Comparison of ENCODE assay signal across 9 cellular contexts in genomic region chr14:54730156-54730961, GRCh38.
DNase-seq lines count a peak whose midpoint lies in the region; ATAC-seq and TF ChIP-seq lines count a peak whose summit lies in the region.
"Had no signal": no experiment of that assay in that cellular context is flagged by ENCODE, and none has a peak within 500 bp of the region (broad histone marks: within the 10 kb centered on the region; RNA-seq: fewer than 3 reads in every experiment).

No MANE protein-coding gene starts in this region.

- peak; percentile 94 for ATAC-seq in activated CD8-positive, alpha-beta memory T cell treated with anti-CD3 and anti-CD28 coated beads, Interleukin-2, amount 10 ng/mL, durations not matched to agents 7 days and 5 days
- ATAC-seq in HG02840 (IDR thresholded peaks at IDR 0.05; ENCODE audit: low FRiP score, unreplicated experiment): peak; percentile 98
- peak; percentile 69 for ATAC-seq in PC-3
- peak; percentile 57 to 67 for ATAC-seq in gastrocnemius medialis

- H3K4me3 ChIP-seq in PC-3 (ENCODE audit: low read length) (no peak overlapping the region), endocrine pancreas (ENCODE audit: control insufficient read depth, insufficient read depth, low read length) (peak overlapping the region; percentile 37), gastrocnemius medialis (peak overlapping the region; percentile 21 to 34 (median 28))

- H3K27me3 ChIP-seq in PC-3 (ENCODE audit: low read length): no peaks in the 10 kb centered on the region
- no peaks in the 10 kb centered on the region for H3K27me3 ChIP-seq in endocrine pancreas (ENCODE audit: control insufficient read depth, insufficient read depth, low read length)
- H3K27me3 ChIP-seq in gastrocnemius medialis: no peaks in the 10 kb centered on the region

- H3K79me2 ChIP-seq in PC-3 (ENCODE audit: low read length): peaks cover 33% of the 10 kb centered on the region

- in situ Hi-C loops in gastrocnemius medialis (cut with MboI; ENCODE audit: low sequenced_read_pairs in 4 of 4): no loop called here

- no peaks in the 10 kb centered on the region for H3K36me3 Mint-ChIP-seq in activated CD8-positive, alpha-beta memory T cell treated with anti-CD3 and anti-CD28 coated beads, Interleukin-2, amount 10 ng/mL, durations not matched to agents 7 days and 5 days

- peaks cover 63% of the 10 kb centered on the region for H3K27me3 Mint-ChIP-seq in activated CD8-positive, alpha-beta memory T cell treated with anti-CD3 and anti-CD28 coated beads, Interleukin-2, amount 10 ng/mL, durations not matched to agents 7 days and 5 days

- peaks cover 29% of the 10 kb centered on the region for H3K4me1 Mint-ChIP-seq in activated CD8-positive, alpha-beta memory T cell treated with anti-CD3 and anti-CD28 coated beads, Interleukin-2, amount 10 ng/mL, durations not matched to agents 7 days and 5 days

- 0 out of 2 replicates have a peak overlapping the region, but pooled peaks have one; percentile 2 for H2AFZ ChIP-seq in PC-3 (ENCODE audit: low read length)

- H3K4me3 Mint-ChIP-seq in activated CD8-positive, alpha-beta memory T cell treated with anti-CD3 and anti-CD28 coated beads, Interleukin-2, amount 10 ng/mL, durations not matched to agents 7 days and 5 days: peak overlapping the region; percentile 29
- H3K4me3 Mint-ChIP-seq: central memory CD8-positive, alpha-beta T cell had no signal

- H3K4me1 ChIP-seq in PC-3 (ENCODE audit: insufficient read depth, low read length) (peaks cover 22% of the 10 kb centered on the region), endocrine pancreas (ENCODE audit: control insufficient read depth, insufficient read depth, low read length) (peaks cover 18% of the 10 kb centered on the region), gastrocnemius medialis (peaks cover 49 to 53% of the 10 kb centered on the region in 2 donors)

- TF ChIP-seq CTCF in PC-3 (conservative IDR thresholded peaks at IDR 0.05; ENCODE audit: low read depth, low read length) (no peak), gastrocnemius medialis (IDR thresholded peaks at IDR 0.05 in 4 of 5, conservative IDR thresholded peaks at IDR 0.05 in 1 of 5) (no peak)

- peak overlapping the region; percentile 26 for H3K4me2 ChIP-seq in PC-3 (ENCODE audit: low read length)

- CTCF ChIA-PET in activated CD8-positive, alpha-beta memory T cell treated with anti-CD3 and anti-CD28 coated beads, Interleukin-2, amount 10 ng/mL, durations not matched to agents 7 days and 5 days (lab: Charles Lee): interaction anchor here (0.8 to 5.1 kb wide), 3 partner anchors 44 to 163 kb away, joined by 3 to 40 read pairs (median 3); partner anchors contain the start of gene SAMD4A
- CTCF ChIA-PET in PC-3 (lab: Charles Lee): interaction anchor here (0.8 kb wide), 1 partner anchor 43 kb away, joined by 3 read pairs; no protein-coding TSS in a partner anchor

- peak overlapping the region; percentile 11 for H3K27ac Mint-ChIP-seq in activated CD8-positive, alpha-beta memory T cell treated with anti-CD3 and anti-CD28 coated beads, Interleukin-2, amount 10 ng/mL, durations not matched to agents 7 days and 5 days

- H3F3A ChIP-seq in PC-3 (ENCODE audit: low read length, unreplicated experiment): no peaks in the 10 kb centered on the region

- H3K9me3 Mint-ChIP-seq in activated CD8-positive, alpha-beta memory T cell treated with anti-CD3 and anti-CD28 coated beads, Interleukin-2, amount 10 ng/mL, durations not matched to agents 7 days and 5 days (ENCODE audit: low read depth): no peaks in the 10 kb centered on the region
- H3K9me3 Mint-ChIP-seq: central memory CD8-positive, alpha-beta T cell had no signal

- no peaks in the 10 kb centered on the region for H3K9me2 ChIP-seq in PC-3 (replicated peaks; ENCODE audit: low read length)

- TF ChIP-seq POLR2A in gastrocnemius medialis (IDR thresholded peaks at IDR 0.05): no peak

- no peaks in the 10 kb centered on the region for H4K20me1 ChIP-seq in PC-3 (ENCODE audit: low read length)

- intact Hi-C loops in PC-3 (cut with micrococcal nuclease) (no loop called here), gastrocnemius medialis (cut with DNase I; ENCODE audit: low total_unique reads) (no loop called here)

- H3K36me3 ChIP-seq in PC-3 (ENCODE audit: low read depth, low read length) (no peaks in the 10 kb centered on the region), endocrine pancreas (ENCODE audit: control insufficient read depth, insufficient read depth, low read length) (no peaks in the 10 kb centered on the region), gastrocnemius medialis (no peaks in the 10 kb centered on the region)

- H3K9me3 ChIP-seq in PC-3 (ENCODE audit: low read length) (no peaks in the 10 kb centered on the region), endocrine pancreas (ENCODE audit: control insufficient read depth, low read length) (no peaks in the 10 kb centered on the region), gastrocnemius medialis (no peaks in the 10 kb centered on the region)

- BruUV-seq in PC-3 (replicated peaks; lab: Mats Ljungman, UMichigan): TSS peak; percentile 57

- peak overlapping the region; percentile 10; the same call in 1 of the 2 replicates for H3K9ac ChIP-seq in PC-3 (ENCODE audit: low read length)
- H3K9ac ChIP-seq in endocrine pancreas (ENCODE audit: control insufficient read depth, insufficient read depth, low read length): no peak overlapping the region

- peak; percentile 67 for DNase-seq in activated CD8-positive, alpha-beta memory T cell treated with anti-CD3 and anti-CD28 coated beads, Interleukin-2, amount 10 ng/mL, durations not matched to agents 7 days and 5 days
- no peak for DNase-seq in activated CD8-positive, alpha-beta memory T cell treated with anti-CD3 and anti-CD28 coated beads, Interleukin-2, amount 50 U/mL, for 48 hours
- DNase-seq in PC-3: peak; percentile 76
- DNase-seq in gastrocnemius medialis: peak in 1 of 2 donors; percentile 10
- no peak for DNase-seq in NCI-H2227 treated with DMSO at 0.1 percent for 48 hours (lab: John Stamatoyannopoulos, UW)
- DNase-seq in iPS-NIHi11 (ENCODE audit: low spot score): no peak

- H3K27ac ChIP-seq in PC-3 (ENCODE audit: low read length) (peak overlapping the region; percentile 62), gastrocnemius medialis (peak overlapping the region; percentile 68 to 80 (median 73))

- POLR2A ChIA-PET in PC-3 (lab: Charles Lee; ENCODE audit: unreplicated experiment): no interaction called here

Comparison
In these comparisons a context has a peak if more than half of its experiments do, and no peak if none do; other contexts are left out.
1. DNase-seq: peak in activated CD8-positive, alpha-beta memory T cell treated with anti-CD3 and anti-CD28 coated beads, Interleukin-2, amount 10 ng/mL, durations not matched to agents 7 days and 5 days (single experiment) and PC-3 (single experiment); none in activated CD8-positive, alpha-beta memory T cell treated with anti-CD3 and anti-CD28 coated beads, Interleukin-2, amount 50 U/mL, for 48 hours (single experiment), NCI-H2227 treated with DMSO at 0.1 percent for 48 hours (single experiment) and iPS-NIHi11 (single experiment).
2. Peak in every context shown above with its lines, with median percentiles within 50 percentile points of each other: ATAC-seq.